ENCODE assay signal across 1 cellular context in the genomic region with DNA sequence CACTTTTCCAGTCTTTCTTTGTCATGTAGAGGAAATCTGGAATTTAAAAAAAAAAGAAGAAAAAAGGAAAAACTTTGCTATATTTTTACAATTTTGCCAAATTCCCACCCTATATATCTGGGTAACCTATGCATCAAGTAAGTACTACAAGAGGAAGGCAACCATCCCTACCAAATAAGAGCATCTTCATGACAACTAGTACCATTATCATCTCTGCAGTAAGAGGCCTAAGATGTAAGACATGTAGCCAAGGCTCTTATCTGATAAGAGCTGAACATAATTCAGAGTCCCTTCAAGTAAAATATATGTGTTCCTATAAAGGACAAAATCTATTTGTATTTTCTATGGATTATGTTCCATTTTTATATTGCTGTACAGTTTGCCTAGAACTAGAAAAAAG.
TF ChIP-seq lines count a peak whose summit lies in the region.

No MANE protein-coding gene starts in this region.

TF ChIP-seq in endothelial cell of umbilical vein, 7 proteins besides CTCF, POLR2A, EP300 and RAD21:
- no peak for TF ChIP-seq FOS (IDR thresholded peaks at IDR 0.05; ENCODE audit: borderline replicate concordance, insufficient read depth, low read length)
- no peak for TF ChIP-seq GATA2 (IDR thresholded peaks at IDR 0.05; ENCODE audit: insufficient read depth, insufficient read length, low read depth, low read length)
- TF ChIP-seq, protein P1, sequence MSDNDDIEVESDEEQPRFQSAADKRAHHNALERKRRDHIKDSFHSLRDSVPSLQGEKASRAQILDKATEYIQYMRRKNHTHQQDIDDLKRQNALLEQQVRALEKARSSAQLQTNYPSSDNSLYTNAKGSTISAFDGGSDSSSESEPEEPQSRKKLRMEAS (IDR thresholded peaks at IDR 0.05; ENCODE audit: insufficient read depth, insufficient read length) = no peak
- no peak for TF ChIP-seq EZH2 (IDR thresholded peaks at IDR 0.05; ENCODE audit: borderline replicate concordance, low read depth, low read length, severe bottlenecking)
- TF ChIP-seq JUN (IDR thresholded peaks at IDR 0.05; ENCODE audit: borderline replicate concordance, insufficient read depth, insufficient read length, low read depth) = no peak
- TF ChIP-seq POLR2AphosphoS5 (IDR thresholded peaks at IDR 0.05; ENCODE audit: insufficient read depth, low read depth, low read length) = no peak
- no peak for TF ChIP-seq MYC (IDR thresholded peaks at IDR 0.05; ENCODE audit: low read depth, low read length)
